ENCODE assay signal across 1 cellular context in genomic region chr15:41661529-41662225, GRCh38.
TF ChIP-seq lines count a peak whose summit lies in the region.

No MANE protein-coding gene starts in this region.

TF ChIP-seq in HepG2, 621 proteins besides CTCF, POLR2A, EP300 and RAD21 (continued from another document and continues in another):
- TF ChIP-seq, protein P1, sequence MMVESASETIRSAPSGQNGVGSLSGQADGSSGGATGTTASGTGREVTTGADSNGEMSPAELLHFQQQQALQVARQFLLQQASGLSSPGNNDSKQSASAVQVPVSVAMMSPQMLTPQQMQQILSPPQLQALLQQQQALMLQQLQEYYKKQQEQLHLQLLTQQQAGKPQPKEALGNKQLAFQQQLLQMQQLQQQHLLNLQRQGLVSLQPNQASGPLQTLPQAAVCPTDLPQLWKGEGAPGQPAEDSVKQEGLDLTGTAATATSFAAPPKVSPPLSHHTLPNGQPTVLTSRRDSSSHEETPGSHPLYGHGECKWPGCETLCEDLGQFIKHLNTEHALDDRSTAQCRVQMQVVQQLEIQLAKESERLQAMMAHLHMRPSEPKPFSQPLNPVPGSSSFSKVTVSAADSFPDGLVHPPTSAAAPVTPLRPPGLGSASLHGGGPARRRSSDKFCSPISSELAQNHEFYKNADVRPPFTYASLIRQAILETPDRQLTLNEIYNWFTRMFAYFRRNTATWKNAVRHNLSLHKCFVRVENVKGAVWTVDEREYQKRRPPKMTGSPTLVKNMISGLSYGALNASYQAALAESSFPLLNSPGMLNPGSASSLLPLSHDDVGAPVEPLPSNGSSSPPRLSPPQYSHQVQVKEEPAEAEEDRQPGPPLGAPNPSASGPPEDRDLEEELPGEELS (CRISPR knock-in tag; IDR thresholded peaks at IDR 0.05): 0 out of 2 replicates have a peak, but pooled peaks have one; percentile 10
- TF ChIP-seq IRF2 (CRISPR knock-in tag; IDR thresholded peaks at IDR 0.05) (peak; percentile 30; the same call in 1 of the 2 replicates), GATA4 (IDR thresholded peaks at IDR 0.05; ENCODE audit: borderline replicate concordance, low read depth) (no peak), NCOA2 (CRISPR knock-in tag; IDR thresholded peaks at IDR 0.05) (peak; percentile 42; the same call in 1 of the 2 replicates), ZNF44 (CRISPR knock-in tag; IDR thresholded peaks at IDR 0.05) (no peak), ZNF678 (CRISPR knock-in tag; IDR thresholded peaks at IDR 0.05) (no peak), ZKSCAN1 (IDR thresholded peaks at IDR 0.05; ENCODE audit: low read length) (no peak), PCBP1 (IDR thresholded peaks at IDR 0.05; ENCODE audit: borderline replicate concordance, low read depth, low read length) (0 out of 2 replicates have a peak, but pooled peaks have one; percentile 75), ZNF83 (CRISPR knock-in tag; IDR thresholded peaks at IDR 0.05; ENCODE audit: borderline replicate concordance) (no peak), ARNTL (CRISPR knock-in tag; IDR thresholded peaks at IDR 0.05) (peak; percentile 88), ERF (CRISPR knock-in tag; IDR thresholded peaks at IDR 0.05) (peak; percentile 68), KMT2B (CRISPR knock-in tag; IDR thresholded peaks at IDR 0.05) (peak; percentile 91; the same call in 1 of the 2 replicates), ZNF451 (CRISPR knock-in tag; IDR thresholded peaks at IDR 0.05) (0 out of 2 replicates have a peak, but pooled peaks have one; percentile 67), SP2 (CRISPR knock-in tag; IDR thresholded peaks at IDR 0.05) (no peak), ZNF646 (CRISPR knock-in tag; IDR thresholded peaks at IDR 0.05) (no peak), ZNF274 (CRISPR knock-in tag; IDR thresholded peaks at IDR 0.05) (peak; percentile 23; the same call in 1 of the 2 replicates), HNRNPK (IDR thresholded peaks at IDR 0.05; ENCODE audit: low read depth, low read length, poor library complexity, severe bottlenecking) (no peak), THAP11 (CRISPR knock-in tag; IDR thresholded peaks at IDR 0.05) (0 out of 2 replicates have a peak, but pooled peaks have one; percentile 58), NR2C2 (CRISPR knock-in tag; IDR thresholded peaks at IDR 0.05; ENCODE audit: borderline replicate concordance) (peak; percentile 93), ZMAT3 (CRISPR knock-in tag; conservative IDR thresholded peaks at IDR 0.05) (peak; percentile 36; the same call in 1 of the 2 replicates), RNF2 (conservative IDR thresholded peaks at IDR 0.05; ENCODE audit: low read depth) (0 out of 2 replicates have a peak, but pooled peaks have one; percentile 54), ZSCAN21 (CRISPR knock-in tag; IDR thresholded peaks at IDR 0.05; ENCODE audit: borderline replicate concordance) (peak; percentile 51; the same call in 1 of the 2 replicates), MXD1 (CRISPR knock-in tag; IDR thresholded peaks at IDR 0.05) (peak; percentile 77; the same call in 1 of the 2 replicates), RXRB (CRISPR knock-in tag; IDR thresholded peaks at IDR 0.05; ENCODE audit: borderline replicate concordance) (peak; percentile 20; the same call in 1 of the 2 replicates), KAT8 (CRISPR knock-in tag; IDR thresholded peaks at IDR 0.05) (peak; percentile 78), CREM (IDR thresholded peaks at IDR 0.05) (no peak), CREM (CRISPR knock-in tag; IDR thresholded peaks at IDR 0.05) (no peak), DZIP1 (CRISPR knock-in tag; IDR thresholded peaks at IDR 0.05) (no peak), EED (CRISPR knock-in tag; IDR thresholded peaks at IDR 0.05) (0 out of 2 replicates have a peak, but pooled peaks have one; percentile 59), ONECUT2 (CRISPR knock-in tag; IDR thresholded peaks at IDR 0.05) (no peak), MAZ (IDR thresholded peaks at IDR 0.05; ENCODE audit: borderline replicate concordance, low read depth, low read length) (no peak), MAZ (CRISPR knock-in tag; IDR thresholded peaks at IDR 0.05; ENCODE audit: low read depth) (0 out of 2 replicates have a peak, but pooled peaks have one; percentile 49), PHF20 (CRISPR knock-in tag; IDR thresholded peaks at IDR 0.05) (peak; percentile 60; the same call in 1 of the 2 replicates), EZH2 (conservative IDR thresholded peaks at IDR 0.05; ENCODE audit: low read depth, low read length) (no peak)
- TF ChIP-seq, protein P2, sequence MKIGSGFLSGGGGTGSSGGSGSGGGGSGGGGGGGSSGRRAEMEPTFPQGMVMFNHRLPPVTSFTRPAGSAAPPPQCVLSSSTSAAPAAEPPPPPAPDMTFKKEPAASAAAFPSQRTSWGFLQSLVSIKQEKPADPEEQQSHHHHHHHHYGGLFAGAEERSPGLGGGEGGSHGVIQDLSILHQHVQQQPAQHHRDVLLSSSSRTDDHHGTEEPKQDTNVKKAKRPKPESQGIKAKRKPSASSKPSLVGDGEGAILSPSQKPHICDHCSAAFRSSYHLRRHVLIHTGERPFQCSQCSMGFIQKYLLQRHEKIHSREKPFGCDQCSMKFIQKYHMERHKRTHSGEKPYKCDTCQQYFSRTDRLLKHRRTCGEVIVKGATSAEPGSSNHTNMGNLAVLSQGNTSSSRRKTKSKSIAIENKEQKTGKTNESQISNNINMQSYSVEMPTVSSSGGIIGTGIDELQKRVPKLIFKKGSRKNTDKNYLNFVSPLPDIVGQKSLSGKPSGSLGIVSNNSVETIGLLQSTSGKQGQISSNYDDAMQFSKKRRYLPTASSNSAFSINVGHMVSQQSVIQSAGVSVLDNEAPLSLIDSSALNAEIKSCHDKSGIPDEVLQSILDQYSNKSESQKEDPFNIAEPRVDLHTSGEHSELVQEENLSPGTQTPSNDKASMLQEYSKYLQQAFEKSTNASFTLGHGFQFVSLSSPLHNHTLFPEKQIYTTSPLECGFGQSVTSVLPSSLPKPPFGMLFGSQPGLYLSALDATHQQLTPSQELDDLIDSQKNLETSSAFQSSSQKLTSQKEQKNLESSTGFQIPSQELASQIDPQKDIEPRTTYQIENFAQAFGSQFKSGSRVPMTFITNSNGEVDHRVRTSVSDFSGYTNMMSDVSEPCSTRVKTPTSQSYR (CRISPR knock-in tag; IDR thresholded peaks at IDR 0.05; ENCODE audit: borderline replicate concordance): no peak; the same call in 1 of the 2 replicates
- TF ChIP-seq, protein P3, sequence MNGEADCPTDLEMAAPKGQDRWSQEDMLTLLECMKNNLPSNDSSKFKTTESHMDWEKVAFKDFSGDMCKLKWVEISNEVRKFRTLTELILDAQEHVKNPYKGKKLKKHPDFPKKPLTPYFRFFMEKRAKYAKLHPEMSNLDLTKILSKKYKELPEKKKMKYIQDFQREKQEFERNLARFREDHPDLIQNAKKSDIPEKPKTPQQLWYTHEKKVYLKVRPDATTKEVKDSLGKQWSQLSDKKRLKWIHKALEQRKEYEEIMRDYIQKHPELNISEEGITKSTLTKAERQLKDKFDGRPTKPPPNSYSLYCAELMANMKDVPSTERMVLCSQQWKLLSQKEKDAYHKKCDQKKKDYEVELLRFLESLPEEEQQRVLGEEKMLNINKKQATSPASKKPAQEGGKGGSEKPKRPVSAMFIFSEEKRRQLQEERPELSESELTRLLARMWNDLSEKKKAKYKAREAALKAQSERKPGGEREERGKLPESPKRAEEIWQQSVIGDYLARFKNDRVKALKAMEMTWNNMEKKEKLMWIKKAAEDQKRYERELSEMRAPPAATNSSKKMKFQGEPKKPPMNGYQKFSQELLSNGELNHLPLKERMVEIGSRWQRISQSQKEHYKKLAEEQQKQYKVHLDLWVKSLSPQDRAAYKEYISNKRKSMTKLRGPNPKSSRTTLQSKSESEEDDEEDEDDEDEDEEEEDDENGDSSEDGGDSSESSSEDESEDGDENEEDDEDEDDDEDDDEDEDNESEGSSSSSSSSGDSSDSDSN (CRISPR knock-in tag; IDR thresholded peaks at IDR 0.05): peak; percentile 13; the same call in 1 of the 2 replicates
- TF ChIP-seq, protein P4, sequence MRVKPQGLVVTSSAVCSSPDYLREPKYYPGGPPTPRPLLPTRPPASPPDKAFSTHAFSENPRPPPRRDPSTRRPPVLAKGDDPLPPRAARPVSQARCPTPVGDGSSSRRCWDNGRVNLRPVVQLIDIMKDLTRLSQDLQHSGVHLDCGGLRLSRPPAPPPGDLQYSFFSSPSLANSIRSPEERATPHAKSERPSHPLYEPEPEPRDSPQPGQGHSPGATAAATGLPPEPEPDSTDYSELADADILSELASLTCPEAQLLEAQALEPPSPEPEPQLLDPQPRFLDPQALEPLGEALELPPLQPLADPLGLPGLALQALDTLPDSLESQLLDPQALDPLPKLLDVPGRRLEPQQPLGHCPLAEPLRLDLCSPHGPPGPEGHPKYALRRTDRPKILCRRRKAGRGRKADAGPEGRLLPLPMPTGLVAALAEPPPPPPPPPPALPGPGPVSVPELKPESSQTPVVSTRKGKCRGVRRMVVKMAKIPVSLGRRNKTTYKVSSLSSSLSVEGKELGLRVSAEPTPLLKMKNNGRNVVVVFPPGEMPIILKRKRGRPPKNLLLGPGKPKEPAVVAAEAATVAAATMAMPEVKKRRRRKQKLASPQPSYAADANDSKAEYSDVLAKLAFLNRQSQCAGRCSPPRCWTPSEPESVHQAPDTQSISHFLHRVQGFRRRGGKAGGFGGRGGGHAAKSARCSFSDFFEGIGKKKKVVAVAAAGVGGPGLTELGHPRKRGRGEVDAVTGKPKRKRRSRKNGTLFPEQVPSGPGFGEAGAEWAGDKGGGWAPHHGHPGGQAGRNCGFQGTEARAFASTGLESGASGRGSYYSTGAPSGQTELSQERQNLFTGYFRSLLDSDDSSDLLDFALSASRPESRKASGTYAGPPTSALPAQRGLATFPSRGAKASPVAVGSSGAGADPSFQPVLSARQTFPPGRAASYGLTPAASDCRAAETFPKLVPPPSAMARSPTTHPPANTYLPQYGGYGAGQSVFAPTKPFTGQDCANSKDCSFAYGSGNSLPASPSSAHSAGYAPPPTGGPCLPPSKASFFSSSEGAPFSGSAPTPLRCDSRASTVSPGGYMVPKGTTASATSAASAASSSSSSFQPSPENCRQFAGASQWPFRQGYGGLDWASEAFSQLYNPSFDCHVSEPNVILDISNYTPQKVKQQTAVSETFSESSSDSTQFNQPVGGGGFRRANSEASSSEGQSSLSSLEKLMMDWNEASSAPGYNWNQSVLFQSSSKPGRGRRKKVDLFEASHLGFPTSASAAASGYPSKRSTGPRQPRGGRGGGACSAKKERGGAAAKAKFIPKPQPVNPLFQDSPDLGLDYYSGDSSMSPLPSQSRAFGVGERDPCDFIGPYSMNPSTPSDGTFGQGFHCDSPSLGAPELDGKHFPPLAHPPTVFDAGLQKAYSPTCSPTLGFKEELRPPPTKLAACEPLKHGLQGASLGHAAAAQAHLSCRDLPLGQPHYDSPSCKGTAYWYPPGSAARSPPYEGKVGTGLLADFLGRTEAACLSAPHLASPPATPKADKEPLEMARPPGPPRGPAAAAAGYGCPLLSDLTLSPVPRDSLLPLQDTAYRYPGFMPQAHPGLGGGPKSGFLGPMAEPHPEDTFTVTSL (CRISPR knock-in tag; IDR thresholded peaks at IDR 0.05; ENCODE audit: borderline replicate concordance): no peak
